Comparison of ENCODE assay signal across 8 cellular contexts in the genomic region with DNA sequence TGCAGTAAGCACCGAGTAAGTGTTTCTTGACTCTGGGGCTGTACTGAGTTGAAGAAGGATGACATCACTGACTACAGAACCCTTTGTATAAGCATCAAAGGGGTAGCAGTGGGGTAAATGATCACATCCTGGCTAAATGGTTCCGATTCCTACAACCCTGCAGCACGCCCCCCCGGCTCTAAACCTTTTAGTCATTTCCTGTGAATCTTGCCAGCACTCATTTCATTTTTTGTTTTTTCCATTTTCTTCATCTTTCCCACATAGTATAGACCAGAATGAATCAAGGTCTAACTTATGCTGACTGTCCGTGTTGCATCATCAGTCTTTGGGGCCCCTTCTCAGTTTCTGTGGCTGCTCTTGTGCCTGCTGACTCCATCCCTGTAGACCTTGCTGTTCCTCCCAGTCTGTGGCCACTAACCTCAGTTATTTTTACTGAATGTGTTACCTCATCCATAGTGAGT.
DNase-seq lines count a peak whose midpoint lies in the region; ATAC-seq, FAIRE-seq and TF ChIP-seq lines count a peak whose summit lies in the region.

No MANE protein-coding gene starts in this region.

- no peaks in the 10 kb centered on the region for H3K4me1 Mint-ChIP-seq in activated naive CD4-positive, alpha-beta T cell treated with anti-CD3 and anti-CD28 coated beads, Interleukin-2, amount 10 ng/mL, durations not matched to agents 7 days and 5 days
- peaks cover 12 to 16% of the 10 kb centered on the region in 2 donors for H3K4me1 Mint-ChIP-seq in natural killer cell treated with Interleukin-12 subunit alpha and Interleukin-12 subunit beta and Interleukin-15 and Interleukin-18, amount 100 ng/mL, for 72 hours (ENCODE audit: low read depth in 2 of 2)

- H3K4me3 ChIP-seq in BJ (ENCODE audit: low read depth, low read length): no peak overlapping the region

- CTCF ChIA-PET in BJ (lab: Yijun Ruan, JAX): interaction anchor here (1.0 to 1.1 kb wide), 2 partner anchors 166 to 1048 kb away, joined by 3 read pairs; no protein-coding TSS in a partner anchor
- CTCF ChIA-PET in activated naive CD4-positive, alpha-beta T cell treated with anti-CD3 and anti-CD28 coated beads, Interleukin-2, amount 10 ng/mL, durations not matched to agents 7 days and 5 days (lab: Charles Lee): interaction anchor here (0.8 to 2.5 kb wide), 5 partner anchors 9 to 1048 kb away, joined by 3 to 10 read pairs (median 3); no protein-coding TSS in a partner anchor

- H3K36me3 Mint-ChIP-seq in activated naive CD4-positive, alpha-beta T cell treated with anti-CD3 and anti-CD28 coated beads, Interleukin-2, amount 10 ng/mL, durations not matched to agents 7 days and 5 days: no peaks in the 10 kb centered on the region
- H3K36me3 Mint-ChIP-seq in natural killer cell treated with Interleukin-12 subunit alpha and Interleukin-12 subunit beta and Interleukin-15 and Interleukin-18, amount 100 ng/mL, for 72 hours: no peaks in the 10 kb centered on the region

- no peak overlapping the region for H3K27ac Mint-ChIP-seq in activated naive CD4-positive, alpha-beta T cell treated with anti-CD3 and anti-CD28 coated beads, Interleukin-2, amount 10 ng/mL, durations not matched to agents 7 days and 5 days
- H3K27ac Mint-ChIP-seq in natural killer cell treated with Interleukin-12 subunit alpha and Interleukin-12 subunit beta and Interleukin-15 and Interleukin-18, amount 100 ng/mL, for 72 hours: no peak overlapping the region

- peaks cover 2% of the 10 kb centered on the region for H3K36me3 ChIP-seq in BJ (ENCODE audit: control insufficient read depth, insufficient read depth, low read length)

- no peak for FAIRE-seq in GM12892 (lab: Jason Lieb, UNC)

- ATAC-seq in natural killer cell treated with Interleukin-12 subunit alpha and Interleukin-12 subunit beta and Interleukin-15 and Interleukin-18, amount 100 ng/mL, for 72 hours: peak; percentile 95 to 97
- no peak for ATAC-seq in HG03460 (IDR thresholded peaks at IDR 0.05; ENCODE audit: unreplicated experiment)

- no peaks in the 10 kb centered on the region for H3K27me3 Mint-ChIP-seq in activated naive CD4-positive, alpha-beta T cell treated with anti-CD3 and anti-CD28 coated beads, Interleukin-2, amount 10 ng/mL, durations not matched to agents 7 days and 5 days
- H3K27me3 Mint-ChIP-seq in natural killer cell treated with Interleukin-12 subunit alpha and Interleukin-12 subunit beta and Interleukin-15 and Interleukin-18, amount 100 ng/mL, for 72 hours: no peaks in the 10 kb centered on the region

- H3K27me3 ChIP-seq in BJ (ENCODE audit: control insufficient read depth, insufficient read depth, low read length): no peaks in the 10 kb centered on the region

- TF ChIP-seq CTCF in BJ (IDR thresholded peaks at IDR 0.05; ENCODE audit: insufficient read depth, low read depth, low read length): no peak

- POLR2A ChIA-PET in BJ (lab: Charles Lee): no interaction called here

- DNase-seq in BJ (ENCODE audit: low read depth) (peak; percentile 52), RKO (ENCODE audit: low spot score) (peak; percentile 77), NCI-H524 (lab: John Stamatoyannopoulos, UW) (no peak), KG1 (lab: John Stamatoyannopoulos, UW) (no peak), GM12892 (ENCODE audit: insufficient read length) (no peak)
- DNase-seq in activated naive CD4-positive, alpha-beta T cell treated with anti-CD3 and anti-CD28 coated beads, Interleukin-2, amount 10 ng/mL, durations not matched to agents 7 days and 5 days: peak; percentile 75
- DNase-seq in natural killer cell treated with Interleukin-12 subunit alpha and Interleukin-12 subunit beta and Interleukin-15 and Interleukin-18, amount 100 ng/mL, for 72 hours (ENCODE audit: low spot score): peak; percentile 76

- H3K4me3 Mint-ChIP-seq in activated naive CD4-positive, alpha-beta T cell treated with anti-CD3 and anti-CD28 coated beads, Interleukin-2, amount 10 ng/mL, durations not matched to agents 7 days and 5 days: no peak overlapping the region
- no peak overlapping the region for H3K4me3 Mint-ChIP-seq in natural killer cell treated with Interleukin-12 subunit alpha and Interleukin-12 subunit beta and Interleukin-15 and Interleukin-18, amount 100 ng/mL, for 72 hours

- H3K9me3 Mint-ChIP-seq in activated naive CD4-positive, alpha-beta T cell treated with anti-CD3 and anti-CD28 coated beads, Interleukin-2, amount 10 ng/mL, durations not matched to agents 7 days and 5 days: no peaks in the 10 kb centered on the region
- H3K9me3 Mint-ChIP-seq in natural killer cell treated with Interleukin-12 subunit alpha and Interleukin-12 subunit beta and Interleukin-15 and Interleukin-18, amount 100 ng/mL, for 72 hours: no peaks in the 10 kb centered on the region

- TF ChIP-seq POLR2A in GM12892 (IDR thresholded peaks at IDR 0.05; ENCODE audit: low read depth, low read length): no peak

Comparison
In these comparisons a context has a peak if more than half of its experiments do, and no peak if none do; other contexts are left out.
1. DNase-seq: peak in BJ (single experiment), RKO (single experiment), activated naive CD4-positive, alpha-beta T cell treated with anti-CD3 and anti-CD28 coated beads, Interleukin-2, amount 10 ng/mL, durations not matched to agents 7 days and 5 days (single experiment) and natural killer cell treated with Interleukin-12 subunit alpha and Interleukin-12 subunit beta and Interleukin-15 and Interleukin-18, amount 100 ng/mL, for 72 hours (single experiment); none in NCI-H524 (0 of 2), KG1 (single experiment) and GM12892 (single experiment).